ENCODE assay signal across 8 cellular contexts in genomic region chr16:67227567-67227921, GRCh38. TPM values are rescaled to one million over a fixed set of nuclear protein-coding genes. Genes with fewer than 3 reads are reported as not detected.
A peak's percentile ranks its signal among the peaks of the same experiment; 100 is the strongest.
DNase-seq lines count a peak whose midpoint lies in the region; TF ChIP-seq lines count a peak whose summit lies in the region.

No MANE protein-coding gene starts in this region.

- H3K4me3 Mint-ChIP-seq in endodermal cell (peak overlapping the region; percentile 96), neural progenitor cell (peak overlapping the region; percentile 100)

- peak overlapping the region; percentile 80 to 96 (median 88) for H3K9ac ChIP-seq in BLaER1 treated with 17β-estradiol and CSF1 and Interleukin-3, amounts not matched to agents 10 nM and 100 nM
- H3K9ac ChIP-seq in OCI-LY1 (ENCODE audit: low read length) = peak overlapping the region; percentile 82
- H3K9ac ChIP-seq in endodermal cell (ENCODE audit: extremely low read depth, low read length, poor library complexity, severe bottlenecking) = peak overlapping the region; percentile 82
- peak overlapping the region; percentile 92 for H3K9ac ChIP-seq in neural progenitor cell

- 30 to 31% methylated on average over 3 to 12 of the region's 12 CpGs for WGBS in endodermal cell (ENCODE audit: insufficient coverage in 1 of 2, insufficient read length in 1 of 2), 2 experiments

- H4K20me1 ChIP-seq in BLaER1 treated with 17β-estradiol and CSF1 and Interleukin-3, amounts not matched to agents 10 nM and 100 nM = peaks cover 0 to 49% (median 38%) of the 10 kb centered on the region in 11 experiments; a peak in 15 of 22 replicates
- no peaks in the 10 kb centered on the region for H4K20me1 ChIP-seq in OCI-LY1 (ENCODE audit: insufficient read depth, low read length)
- H4K20me1 ChIP-seq in neural progenitor cell (ENCODE audit: low read depth) = no peaks in the 10 kb centered on the region

- H3K27ac Mint-ChIP-seq in endodermal cell (peak overlapping the region; percentile 97), neural progenitor cell (no peak overlapping the region)

- no peaks in the 10 kb centered on the region for H3K9me3 ChIP-seq in BLaER1 treated with 17β-estradiol and CSF1 and Interleukin-3, amounts not matched to agents 10 nM and 100 nM (replicated peaks in 1 of 11)
- H3K9me3 ChIP-seq in OCI-LY1 (ENCODE audit: low read length) (no peaks in the 10 kb centered on the region), endodermal cell (ENCODE audit: control insufficient read depth, low read length) (no peaks in the 10 kb centered on the region), neural progenitor cell (ENCODE audit: low read depth) (no peaks in the 10 kb centered on the region)

- peaks cover 43 to 48% (median 47%) of the 10 kb centered on the region in 11 experiments for H3K36me3 ChIP-seq in BLaER1 treated with 17β-estradiol and CSF1 and Interleukin-3, amounts not matched to agents 10 nM and 100 nM
- H3K36me3 ChIP-seq in OCI-LY1 (ENCODE audit: insufficient read depth, low read length) (peaks cover 38% of the 10 kb centered on the region), endodermal cell (ENCODE audit: control insufficient read depth, insufficient read depth, low read length) (peaks cover 44% of the 10 kb centered on the region), neural progenitor cell (no peaks in the 10 kb centered on the region)

- no peaks in the 10 kb centered on the region for H3K9me3 Mint-ChIP-seq in endodermal cell
- H3K9me3 Mint-ChIP-seq in neural progenitor cell = peaks cover 2% of the 10 kb centered on the region

- no peak overlapping the region for H2AFZ ChIP-seq in OCI-LY1 (ENCODE audit: low read length)
- no peak overlapping the region for H2AFZ ChIP-seq in neural progenitor cell (replicated peaks)

- H3K27ac ChIP-seq in BLaER1 treated with 17β-estradiol and CSF1 and Interleukin-3, amounts not matched to agents 10 nM and 100 nM = peak overlapping the region; percentile 50 to 91 (median 81)
- no peak overlapping the region for H3K27ac ChIP-seq in OCI-LY1 (ENCODE audit: low read depth, low read length, poor library complexity, severe bottlenecking)
- H3K27ac ChIP-seq in endodermal cell (ENCODE audit: low read depth, low read length) = no peak overlapping the region
- H3K27ac ChIP-seq in neural progenitor cell = no peak overlapping the region

- H3K4me1 Mint-ChIP-seq in endodermal cell = peaks cover 27% of the 10 kb centered on the region
- H3K4me1 Mint-ChIP-seq in neural progenitor cell = peaks cover 22% of the 10 kb centered on the region

- peak overlapping the region; percentile 94 to 98 (median 96) for H3K4me2 ChIP-seq in BLaER1 treated with 17β-estradiol and CSF1 and Interleukin-3, amounts not matched to agents 10 nM and 100 nM
- H3K4me2 ChIP-seq in OCI-LY1 (ENCODE audit: low read length) = peak overlapping the region; percentile 88
- peak overlapping the region; percentile 86 for H3K4me2 ChIP-seq in neural progenitor cell

- TF ChIP-seq CTCF in OCI-LY1 (IDR thresholded peaks at IDR 0.05; ENCODE audit: low read length) (no peak), endodermal cell (conservative IDR thresholded peaks at IDR 0.05) (no peak), neural progenitor cell (IDR thresholded peaks at IDR 0.05) (no peak)

- peak overlapping the region; percentile 81 to 100 (median 96) for H3K4me3 ChIP-seq in BLaER1 treated with 17β-estradiol and CSF1 and Interleukin-3, amounts not matched to agents 10 nM and 100 nM
- H3K4me3 ChIP-seq in OCI-LY1 (ENCODE audit: low read depth, low read length, poor library complexity, severe bottlenecking) (peak overlapping the region; percentile 88), endodermal cell (ENCODE audit: low read length) (peak overlapping the region; percentile 99), neural progenitor cell (peak overlapping the region; percentile 97)

- H3K36me3 Mint-ChIP-seq in endodermal cell (ENCODE audit: low read depth) = peaks cover 31% of the 10 kb centered on the region
- peaks cover 13% of the 10 kb centered on the region for H3K36me3 Mint-ChIP-seq in neural progenitor cell

- no peak for DNase-seq in endodermal cell
- no peak for DNase-seq in neural progenitor cell (ENCODE audit: low spot score)
- no peak for DNase-seq in A172 (ENCODE audit: low spot score)
- DNase-seq in superior temporal gyrus (ENCODE audit: extremely low spot score) = no peak
- DNase-seq in AML-193 (lab: John Stamatoyannopoulos, UW) = no peak
- no peak for DNase-seq in cortex of kidney (lab: John Stamatoyannopoulos, UW)

- H3K79me2 ChIP-seq in OCI-LY1 (ENCODE audit: insufficient read depth, low read length) (peaks cover 9% of the 10 kb centered on the region), neural progenitor cell (ENCODE audit: low read depth) (peaks cover 15% of the 10 kb centered on the region)

- peaks cover 27 to 33% (median 30%) of the 10 kb centered on the region in 10 experiments for H3K4me1 ChIP-seq in BLaER1 treated with 17β-estradiol and CSF1 and Interleukin-3, amounts not matched to agents 10 nM and 100 nM
- H3K4me1 ChIP-seq in OCI-LY1 (ENCODE audit: insufficient read depth, low read length, severe bottlenecking) (peaks cover 17% of the 10 kb centered on the region), endodermal cell (ENCODE audit: control insufficient read depth, insufficient read depth, low read length) (peaks cover 3% of the 10 kb centered on the region), neural progenitor cell (peaks cover 10% of the 10 kb centered on the region)

- H3F3A ChIP-seq in OCI-LY1 (ENCODE audit: insufficient read depth, low read length) (no peaks in the 10 kb centered on the region), neural progenitor cell (ENCODE audit: low read depth) (no peaks in the 10 kb centered on the region)

- H3K27me3 ChIP-seq in BLaER1 treated with 17β-estradiol and CSF1 and Interleukin-3, amounts not matched to agents 10 nM and 100 nM = no peaks in the 10 kb centered on the region
- no peaks in the 10 kb centered on the region for H3K27me3 ChIP-seq in OCI-LY1 (ENCODE audit: insufficient read depth, low read length)
- H3K27me3 ChIP-seq in endodermal cell (ENCODE audit: control insufficient read depth, insufficient read depth, low read length, poor library complexity, severe bottlenecking) = no peaks in the 10 kb centered on the region
- H3K27me3 ChIP-seq in neural progenitor cell = no peaks in the 10 kb centered on the region

- H3K9me2 ChIP-seq in OCI-LY1 (ENCODE audit: low read depth, low read length) = no peaks in the 10 kb centered on the region

- H3K27me3 Mint-ChIP-seq in endodermal cell (ENCODE audit: insufficient read depth) (peaks cover 9% of the 10 kb centered on the region), neural progenitor cell (ENCODE audit: insufficient read depth, low read depth) (peaks cover 13% of the 10 kb centered on the region)

RNA-seq across cellular contexts. Expression of gene TMEM208, which starts 0.6 kb away (rescaled TPM):
- 10 to 100 TPM; 43.1 to 46.4 TPM for total RNA-seq in endodermal cell
- 40.4 TPM for polyA plus RNA-seq in endodermal cell (2013, experiment 1 of 2)
- 36.2 TPM for polyA plus RNA-seq in endodermal cell (2013, experiment 2 of 2)
- 27.3 and 39.4 TPM in 2 replicates for total RNA-seq in neural progenitor cell (ENCODE audit: low replicate concordance)
- 48.0 and 59.4 TPM in 2 replicates for total RNA-seq in A172 (2014; rRNA removed; shearing (Covaris generic))

RNA-seq across cellular contexts. Expression of gene FHOD1, which starts 19.7 kb away (rescaled TPM):
- total RNA-seq in endodermal cell = 10 to 100 TPM; 51.7 to 71.9 TPM
- polyA plus RNA-seq in endodermal cell (2013, experiment 1 of 2) = 31.9 TPM
- 31.3 TPM for polyA plus RNA-seq in endodermal cell (2013, experiment 2 of 2)
- 5.5 and 14.2 TPM in 2 replicates for total RNA-seq in neural progenitor cell (ENCODE audit: low replicate concordance)
- 10.3 and 13.2 TPM in 2 replicates for total RNA-seq in A172 (2014; rRNA removed; shearing (Covaris generic))

RNA-seq across cellular contexts. Expression of gene SLC9A5, which starts 21.2 kb away (rescaled TPM):
- 1 to 10 TPM; 8.9 to 9.0 TPM for total RNA-seq in endodermal cell
- 4.8 TPM for polyA plus RNA-seq in endodermal cell (2013, experiment 1 of 2)
- polyA plus RNA-seq in endodermal cell (2013, experiment 2 of 2) = 4.6 TPM
- total RNA-seq in neural progenitor cell (ENCODE audit: low replicate concordance) = 2.5 and 4.2 TPM in 2 replicates
- total RNA-seq in A172 (2014; rRNA removed; shearing (Covaris generic)) = 0.03 and 0.29 TPM in 2 replicates

RNA-seq across cellular contexts. Expression of gene ELMO3, which starts 28.6 kb away (rescaled TPM):
- 1 to 10 TPM; 5.6 to 6.4 TPM for total RNA-seq in endodermal cell
- polyA plus RNA-seq in endodermal cell (2013, experiment 1 of 2) = 2.5 TPM
- 2.4 TPM for polyA plus RNA-seq in endodermal cell (2013, experiment 2 of 2)
- total RNA-seq in neural progenitor cell (ENCODE audit: low replicate concordance) = 1.9 TPM in 1 of 2 replicates, not detected in the other
- total RNA-seq in A172 (2014; rRNA removed; shearing (Covaris generic)) = 0.24 and 0.48 TPM in 2 replicates

RNA-seq across cellular contexts. Expression of gene E2F4, which starts 35.6 kb away (rescaled TPM):
- total RNA-seq in endodermal cell (10 to 100 TPM; 71.8 to 72.8 TPM), neural progenitor cell (ENCODE audit: low replicate concordance) (35.3 and 101 TPM in 2 replicates)
- polyA plus RNA-seq in endodermal cell (2013, experiment 1 of 2) = 70.8 TPM
- polyA plus RNA-seq in endodermal cell (2013, experiment 2 of 2) = 65.3 TPM
- total RNA-seq in A172 (2014; rRNA removed; shearing (Covaris generic)) = 99.6 and 115 TPM in 2 replicates

Comparison
In these comparisons a context has a peak if more than half of its experiments do, and no peak if none do; other contexts are left out.
1. H3K27ac ChIP-seq: peak in BLaER1 treated with 17β-estradiol and CSF1 and Interleukin-3, amounts not matched to agents 10 nM and 100 nM (11 of 11); none in OCI-LY1 (single experiment), endodermal cell (single experiment) and neural progenitor cell (single experiment).
2. Peak in every context shown above with its lines, with median percentiles within 50 percentile points of each other: H3K4me2 ChIP-seq, H3K4me3 ChIP-seq and H3K9ac ChIP-seq.